Comparison of ENCODE assay signal across 33 cellular contexts in genomic region chr11:6061475-6061874, GRCh38. TPM values are rescaled to one million over a fixed set of nuclear protein-coding genes. Genes with fewer than 3 reads are reported as not detected.
"Had no signal": no experiment of that assay in that cellular context is flagged by ENCODE, and none has a peak within 500 bp of the region (broad histone marks: within the 10 kb centered on the region; RNA-seq: fewer than 3 reads in every experiment).

No MANE protein-coding gene starts in this region.

- H3K27ac Mint-ChIP-seq: activated CD4-positive, alpha-beta T cell treated with anti-CD3 and anti-CD28 coated beads, Interleukin-2, amount 10 ng/mL, durations not matched to agents 24 days and 14 days; activated CD8-positive, alpha-beta T cell treated with anti-CD3 and anti-CD28 coated beads for 36 hours; activated naive CD4-positive, alpha-beta T cell treated with anti-CD3 and anti-CD28 coated beads, Interleukin-2, amount 50 U/mL, for 24 hours; activated naive CD8-positive, alpha-beta T cell treated with anti-CD3 and anti-CD28 coated beads, Interleukin-2, amount 10 ng/mL, durations not matched to agents 7 days and 5 days; activated T-cell treated with anti-CD3 and anti-CD28 coated beads, Interleukin-2, amount 50 U/mL, for 24 hours; activated T-helper 2 cell treated with anti-CD3 and anti-CD28 coated beads, Interferon-gamma antibody, Interleukin-2, Interleukin-4, amounts not matched to agents 10 μg/mL and 5 μg/mL and 100 μg/mL, durations not matched to agents 14 hours and 24 hours and 36 hours had no signal

- H3K4me3 Mint-ChIP-seq: activated CD4-positive, alpha-beta T cell treated with anti-CD3 and anti-CD28 coated beads, Interleukin-2, amount 10 ng/mL, durations not matched to agents 24 days and 14 days; activated CD8-positive, alpha-beta T cell treated with anti-CD3 and anti-CD28 coated beads for 36 hours; activated naive CD4-positive, alpha-beta T cell treated with anti-CD3 and anti-CD28 coated beads, Interleukin-2, amount 50 U/mL, for 24 hours; activated naive CD8-positive, alpha-beta T cell treated with anti-CD3 and anti-CD28 coated beads, Interleukin-2, amount 10 ng/mL, durations not matched to agents 7 days and 5 days; activated T-cell treated with anti-CD3 and anti-CD28 coated beads, Interleukin-2, amount 50 U/mL, for 24 hours; central memory CD8-positive, alpha-beta T cell had no signal

- DNase-seq: activated CD4-positive, alpha-beta T cell treated with anti-CD3 and anti-CD28 coated beads, Interleukin-2, amount 10 ng/mL, durations not matched to agents 24 days and 14 days; activated CD4-positive, alpha-beta T cell treated with anti-CD3 and anti-CD28 coated beads, Interleukin-2, amount 50 U/mL, for 4 hours; activated CD8-positive, alpha-beta T cell treated with anti-CD3 and anti-CD28 coated beads for 36 hours; activated gamma-delta T cell; activated naive CD4-positive, alpha-beta T cell treated with Interleukin-2 at 50 U/mL for 16 hours; activated naive CD8-positive, alpha-beta T cell treated with anti-CD3 and anti-CD28 coated beads, Interleukin-2, amount 10 ng/mL, durations not matched to agents 7 days and 5 days; activated T-cell treated with anti-CD3 and anti-CD28 coated beads, Interleukin-2, amount 50 U/mL, for 24 hours; amygdala; NCI-H1092 treated with DMSO at 0.1 percent for 48 hours; NCI-H1417; NCI-H146; NCI-H187; NCI-H2029 treated with DMSO at 0.1 percent for 48 hours; NCI-H2171 treated with DMSO at 0.1 percent for 48 hours; NCI-H2227 treated with DMSO at 0.1 percent for 48 hours; NCI-H446; NCI-H510A treated with DMSO at 0.1 percent for 48 hours; PC-9; Right ventricle myocardium superior; SW 1271; T-helper 1 cell; T-helper 2 cell; T-helper 9 cell had no signal

- H3K9me3 ChIP-seq: ascending aorta had no signal

- H2AFZ ChIP-seq: PC-9 had no signal

- H3K4me3 ChIP-seq: ascending aorta, cardiac muscle cell, PC-9 had no signal

- H3K27me3 ChIP-seq: ascending aorta, cardiac muscle cell had no signal

- ATAC-seq: activated CD8-positive, alpha-beta T cell treated with anti-CD3 and anti-CD28 coated beads for 36 hours had no signal

- H3K27ac ChIP-seq: ascending aorta, cardiac muscle cell, PC-9 had no signal

- H3K36me3 ChIP-seq: ascending aorta, cardiac muscle cell had no signal

- H3K4me2 ChIP-seq: PC-9 had no signal

- H3K4me1 ChIP-seq: ascending aorta had no signal

- H3K4me1 Mint-ChIP-seq: activated CD4-positive, alpha-beta T cell treated with anti-CD3 and anti-CD28 coated beads, Interleukin-2, amount 10 ng/mL, durations not matched to agents 24 days and 14 days; activated naive CD4-positive, alpha-beta T cell treated with anti-CD3 and anti-CD28 coated beads, Interleukin-2, amount 50 U/mL, for 24 hours; activated naive CD8-positive, alpha-beta T cell treated with anti-CD3 and anti-CD28 coated beads, Interleukin-2, amount 10 ng/mL, durations not matched to agents 7 days and 5 days; central memory CD8-positive, alpha-beta T cell had no signal

- H3K36me3 Mint-ChIP-seq: activated naive CD4-positive, alpha-beta T cell treated with anti-CD3 and anti-CD28 coated beads, Interleukin-2, amount 50 U/mL, for 24 hours; activated naive CD8-positive, alpha-beta T cell treated with anti-CD3 and anti-CD28 coated beads, Interleukin-2, amount 10 ng/mL, durations not matched to agents 7 days and 5 days had no signal

- H3K9me3 Mint-ChIP-seq: activated CD4-positive, alpha-beta T cell treated with anti-CD3 and anti-CD28 coated beads, Interleukin-2, amount 10 ng/mL, durations not matched to agents 24 days and 14 days; activated CD8-positive, alpha-beta T cell treated with anti-CD3 and anti-CD28 coated beads for 36 hours; activated naive CD4-positive, alpha-beta T cell treated with anti-CD3 and anti-CD28 coated beads, Interleukin-2, amount 50 U/mL, for 24 hours; activated naive CD8-positive, alpha-beta T cell treated with anti-CD3 and anti-CD28 coated beads, Interleukin-2, amount 10 ng/mL, durations not matched to agents 7 days and 5 days; activated T-cell treated with anti-CD3 and anti-CD28 coated beads, Interleukin-2, amount 50 U/mL, for 24 hours; activated T-helper 2 cell treated with anti-CD3 and anti-CD28 coated beads, Interferon-gamma antibody, Interleukin-2, Interleukin-4, amounts not matched to agents 10 μg/mL and 5 μg/mL and 100 μg/mL, durations not matched to agents 14 hours and 24 hours and 36 hours; central memory CD8-positive, alpha-beta T cell had no signal

RNA-seq across cellular contexts. Expression of gene OR56A1, which starts 30.9 kb away (rescaled TPM):
- total RNA-seq: activated CD4-positive, alpha-beta T cell treated with anti-CD3 and anti-CD28 coated beads, Interleukin-2, amount 10 ng/mL, durations not matched to agents 24 days and 14 days; activated CD8-positive, alpha-beta memory T cell treated with anti-CD3 and anti-CD28 coated beads for 36 hours; activated CD8-positive, alpha-beta T cell treated with anti-CD3 and anti-CD28 coated beads for 36 hours; activated naive CD8-positive, alpha-beta T cell treated with anti-CD3 and anti-CD28 coated beads, Interleukin-2, amount 10 ng/mL, durations not matched to agents 7 days and 5 days; activated T-helper 2 cell treated with anti-CD3 and anti-CD28 coated beads, Interferon-gamma antibody, Interleukin-2, Interleukin-4, amounts not matched to agents 10 μg/mL and 5 μg/mL and 100 μg/mL, durations not matched to agents 14 hours and 24 hours and 36 hours; ascending aorta; chondrocyte; M059J; OCI-LY7; PC-9; Right ventricle myocardium superior had no signal
- polyA plus RNA-seq: adipose tissue, cardiac muscle cell had no signal

RNA-seq across cellular contexts. Expression of gene OR56B4, which starts 46.0 kb away (rescaled TPM):
- total RNA-seq: activated CD4-positive, alpha-beta T cell treated with anti-CD3 and anti-CD28 coated beads, Interleukin-2, amount 10 ng/mL, durations not matched to agents 24 days and 14 days; activated CD8-positive, alpha-beta memory T cell treated with anti-CD3 and anti-CD28 coated beads for 36 hours; activated CD8-positive, alpha-beta T cell treated with anti-CD3 and anti-CD28 coated beads for 36 hours; activated naive CD8-positive, alpha-beta T cell treated with anti-CD3 and anti-CD28 coated beads, Interleukin-2, amount 10 ng/mL, durations not matched to agents 7 days and 5 days; activated T-helper 2 cell treated with anti-CD3 and anti-CD28 coated beads, Interferon-gamma antibody, Interleukin-2, Interleukin-4, amounts not matched to agents 10 μg/mL and 5 μg/mL and 100 μg/mL, durations not matched to agents 14 hours and 24 hours and 36 hours; ascending aorta; cardiac muscle cell; chondrocyte; M059J; OCI-LY7; PC-9; Right ventricle myocardium superior had no signal
- polyA plus RNA-seq: adipose tissue had no signal

RNA-seq across cellular contexts. Expression of gene OR56A4, which starts 54.7 kb away (rescaled TPM):
- total RNA-seq: activated CD8-positive, alpha-beta memory T cell treated with anti-CD3 and anti-CD28 coated beads for 36 hours; activated CD8-positive, alpha-beta T cell treated with anti-CD3 and anti-CD28 coated beads for 36 hours; activated naive CD8-positive, alpha-beta T cell treated with anti-CD3 and anti-CD28 coated beads, Interleukin-2, amount 10 ng/mL, durations not matched to agents 7 days and 5 days; activated T-helper 2 cell treated with anti-CD3 and anti-CD28 coated beads, Interferon-gamma antibody, Interleukin-2, Interleukin-4, amounts not matched to agents 10 μg/mL and 5 μg/mL and 100 μg/mL, durations not matched to agents 14 hours and 24 hours and 36 hours; ascending aorta; cardiac muscle cell; chondrocyte; M059J; PC-9; Right ventricle myocardium superior had no signal
- polyA plus RNA-seq: adipose tissue, cardiac muscle cell had no signal
